ENCODE assay signal across 17 cellular contexts in genomic region chr5:22850981-22851380, GRCh38. TPM values are rescaled to one million over a fixed set of nuclear protein-coding genes. Genes with fewer than 3 reads are reported as not detected.
DNase-seq lines count a peak whose midpoint lies in the region; ATAC-seq and TF ChIP-seq lines count a peak whose summit lies in the region.
"Had no signal": no experiment of that assay in that cellular context is flagged by ENCODE, and none has a peak within 500 bp of the region (broad histone marks: within the 10 kb centered on the region; RNA-seq: fewer than 3 reads in every experiment).

No MANE protein-coding gene starts in this region.

- CTCF ChIA-PET in HEK293T (lab: Yijun Ruan, JAX), result no interaction called here

- WGBS in psoas muscle, 3 donors, result 44 to 49% (median 46%) methylated on average over 3 of the region's 3 CpGs
- 44 to 46% methylated on average over 3 of the region's 3 CpGs for WGBS in esophagus squamous epithelium, 2 donors

- H3K36me3 ChIP-seq in psoas muscle (ENCODE audit: insufficient read depth in 1 of 2, low read depth in 1 of 2) (no peaks in the 10 kb centered on the region), esophagus squamous epithelium (no peaks in the 10 kb centered on the region)

- no peak for TF ChIP-seq POLR2A in esophagus squamous epithelium (IDR thresholded peaks at IDR 0.05)

- no peak for TF ChIP-seq CTCF in psoas muscle (IDR thresholded peaks at IDR 0.05)
- no peak for TF ChIP-seq CTCF in esophagus squamous epithelium (IDR thresholded peaks at IDR 0.05)

- ATAC-seq in psoas muscle, result no peak
- ATAC-seq: PC-3, T-cell had no signal

- H3K4me3 ChIP-seq in psoas muscle, result no peak overlapping the region
- no peak overlapping the region for H3K4me3 ChIP-seq in esophagus squamous epithelium

- H3K4me1 ChIP-seq in psoas muscle, result no peaks in the 10 kb centered on the region
- H3K4me1 ChIP-seq in esophagus squamous epithelium, result peaks cover 0 to 9% (median 2%) of the 10 kb centered on the region in 3 donors

- H3K27me3 ChIP-seq in psoas muscle (ENCODE audit: insufficient read depth in 3 of 3, low read length in 2 of 3) (no peaks in the 10 kb centered on the region), esophagus squamous epithelium (no peaks in the 10 kb centered on the region)

- POLR2A ChIA-PET in HEK293T (lab: Yijun Ruan, JAX), result no interaction called here

- in situ Hi-C loops in G401 (cut with HindIII; ENCODE audit: low sequenced_read_pairs), result no loop called here

- intact Hi-C loops in psoas muscle (cut with DNase I) (no loop called here), esophagus squamous epithelium (cut with DNase I) (no loop called here)

- DNase-seq in G401 (ENCODE audit: low spot score) (peak; percentile 29), NCI-H69 (lab: John Stamatoyannopoulos, UW) (peak; percentile 48), caudate nucleus (lab: John Stamatoyannopoulos, UW) (peak in 3 of 61 donors; percentile 1), iris pigment epithelial cell (ENCODE audit: low read depth) (peak; percentile 53), HEK293T (ENCODE audit: extremely low spot score) (no peak), psoas muscle (no peak), esophagus squamous epithelium (lab: John Stamatoyannopoulos, UW) (no peak), NCI-H1930 (lab: John Stamatoyannopoulos, UW) (no peak)
- DNase-seq: MM.1S; NCI-H1105; NCI-H2029; NK-92 treated with Interleukin-12 subunit alpha and Interleukin-12 subunit beta, amount 100 ng/mL, for 24 hours; PC-3; T-cell had no signal

- no peaks in the 10 kb centered on the region for H3K9me3 ChIP-seq in psoas muscle
- H3K9me3 ChIP-seq in esophagus squamous epithelium, result no peaks in the 10 kb centered on the region

- H3K27ac ChIP-seq in caudate nucleus (ENCODE audit: low read depth, low read length) (peak overlapping the region; percentile 21), psoas muscle (no peak overlapping the region), esophagus squamous epithelium (no peak overlapping the region)
- H3K27ac ChIP-seq: KMS-11 had no signal

TF ChIP-seq in HEK293T, 16 proteins besides CTCF, POLR2A, EP300 and RAD21:
- no peak for TF ChIP-seq HDGF (IDR thresholded peaks at IDR 0.05; ENCODE audit: borderline replicate concordance)
- TF ChIP-seq FOXK2 (IDR thresholded peaks at IDR 0.05), result no peak
- no peak for TF ChIP-seq SP1 (IDR thresholded peaks at IDR 0.05)
- no peak for TF ChIP-seq FOXA1 (IDR thresholded peaks at IDR 0.05)
- TF ChIP-seq ARNT (IDR thresholded peaks at IDR 0.05), result no peak
- no peak for TF ChIP-seq CTBP1 (IDR thresholded peaks at IDR 0.05; ENCODE audit: borderline replicate concordance)
TF ChIP-seq in HEK293T: peak in this region for 0.

RNA-seq across cellular contexts. Expression of gene CDH12, which starts 2.2 kb away (rescaled TPM):
- total RNA-seq in G401 (2014; rRNA removed; shearing (Covaris generic)), result not detected in 2 replicates
- not detected for total RNA-seq in psoas muscle
- not detected for polyA plus RNA-seq in psoas muscle
- not detected for total RNA-seq in esophagus squamous epithelium
- total RNA-seq: T-cell had no signal
- polyA plus RNA-seq: AG04450, BJ had no signal

Comparison
In these comparisons a context has a peak if more than half of its experiments do, and no peak if none do; other contexts are left out.
1. DNase-seq: peak in G401 (single experiment), NCI-H69 (single experiment) and iris pigment epithelial cell (single experiment); none in HEK293T (single experiment), psoas muscle (0 of 2), esophagus squamous epithelium (single experiment) and NCI-H1930 (0 of 2).